ENCODE assay signal across 8 cellular contexts in the genomic region with DNA sequence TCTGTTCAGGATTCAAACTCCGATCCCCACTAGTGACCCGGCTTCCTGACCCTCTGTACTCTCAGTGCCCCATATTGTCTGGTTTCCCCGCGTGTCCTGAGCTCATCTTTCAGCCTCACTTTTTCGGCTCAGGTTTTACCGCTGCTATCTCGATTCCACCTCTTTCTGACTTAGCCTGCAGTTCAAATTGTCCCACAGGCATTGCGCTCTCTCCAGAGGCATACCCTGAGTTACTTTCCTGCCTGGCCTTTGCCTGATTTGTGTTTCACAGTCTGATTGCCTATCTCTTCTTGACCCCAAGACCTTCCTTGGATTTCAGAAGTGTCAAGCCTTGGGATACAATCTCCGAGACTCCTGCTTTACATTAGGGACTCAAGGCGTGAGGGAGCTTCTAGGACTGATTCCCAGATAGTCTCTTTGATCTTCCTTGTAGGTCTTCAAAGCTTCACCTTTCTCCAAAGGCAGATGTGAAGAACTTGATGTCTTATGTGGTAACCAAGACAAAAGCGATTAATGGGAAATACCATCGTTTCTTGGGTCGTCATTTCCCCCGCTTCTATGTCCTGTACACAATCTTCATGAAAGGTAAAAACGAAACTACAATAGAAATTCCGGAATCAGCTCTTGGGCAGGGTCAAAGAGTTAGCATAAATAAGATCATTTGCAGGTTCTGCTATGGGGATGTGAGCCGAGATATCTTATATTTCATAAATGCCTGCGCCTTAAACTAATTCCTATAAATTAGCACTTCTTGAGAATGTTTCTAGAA. TPM values are rescaled to one million over a fixed set of nuclear protein-coding genes. Genes with fewer than 3 reads are reported as not detected.
A peak's percentile ranks its signal among the peaks of the same experiment; 100 is the strongest.
DNase-seq lines count a peak whose midpoint lies in the region; ATAC-seq and TF ChIP-seq lines count a peak whose summit lies in the region.

No MANE protein-coding gene starts in this region.

- DNase-seq in NCI-H82 (lab: John Stamatoyannopoulos, UW): peak; percentile 44
- no peak for DNase-seq in NCI-H82 treated with DMSO at 0.1 percent for 48 hours (lab: John Stamatoyannopoulos, UW; ENCODE audit: unreplicated experiment)
- DNase-seq in fibroblast of villous mesenchyme (ENCODE audit: low read depth): no peak
- no peak for DNase-seq in retinal pigment epithelial cell (ENCODE audit: low read depth)
- DNase-seq in T1000 (lab: John Stamatoyannopoulos, UW): no peak
- DNase-seq in NCI-H187 treated with DMSO at 0.1 percent for 48 hours (lab: John Stamatoyannopoulos, UW): no peak

- TF ChIP-seq CTCF in VCaP (conservative IDR thresholded peaks at IDR 0.05) (no peak), fibroblast of villous mesenchyme (IDR thresholded peaks at IDR 0.05; ENCODE audit: insufficient read depth, low read depth, low read length) (no peak), retinal pigment epithelial cell (conservative IDR thresholded peaks at IDR 0.05; ENCODE audit: low read depth, low read length) (no peak)

- no peak for ATAC-seq in GM18520 (IDR thresholded peaks at IDR 0.05; ENCODE audit: unreplicated experiment)

- H3K4me3 ChIP-seq in fibroblast of villous mesenchyme (ENCODE audit: low read depth, low read length) (peak overlapping the region; percentile 97), retinal pigment epithelial cell (ENCODE audit: low read length) (peak overlapping the region; percentile 96)

- H3K27ac ChIP-seq in VCaP: peak overlapping the region; percentile 90

RNA-seq across cellular contexts. Expression of a gene that starts 0.7 kb away (rescaled TPM):
- total RNA-seq in fibroblast of villous mesenchyme: 23.7 and 25.8 TPM in 2 replicates

RNA-seq across cellular contexts. Expression of a gene that starts 22.6 kb away (rescaled TPM):
- 39.0 and 56.6 TPM in 2 replicates for total RNA-seq in fibroblast of villous mesenchyme

RNA-seq across cellular contexts. Expression of a gene that starts 34.6 kb away (rescaled TPM):
- 23.2 and 25.9 TPM in 2 replicates for total RNA-seq in fibroblast of villous mesenchyme
